ENCODE assay signal across 9 cellular contexts in genomic region chr17:55265434-55266021, GRCh38. TPM values are rescaled to one million over a fixed set of nuclear protein-coding genes. Genes with fewer than 3 reads are reported as not detected.
DNase-seq lines count a peak whose midpoint lies in the region; ATAC-seq, FAIRE-seq and TF ChIP-seq lines count a peak whose summit lies in the region.
"Had no signal": no experiment of that assay in that cellular context is flagged by ENCODE, and none has a peak within 500 bp of the region (broad histone marks: within the 10 kb centered on the region; RNA-seq: fewer than 3 reads in every experiment).

No MANE protein-coding gene starts in this region.

- peak; percentile 38 for ATAC-seq in upper lobe of right lung
- no peak for ATAC-seq in HG03175 (IDR thresholded peaks at IDR 0.05; ENCODE audit: unreplicated experiment)

- peaks cover 6 to 10% of the 10 kb centered on the region in 2 donors for H3K36me3 Mint-ChIP-seq in CD14-positive monocyte

- H3K9me3 ChIP-seq in Peyer's patch (no peaks in the 10 kb centered on the region), mononuclear cell (ENCODE audit: low read depth, low read length) (no peaks in the 10 kb centered on the region), upper lobe of right lung (no peaks in the 10 kb centered on the region)

- H3K27ac Mint-ChIP-seq in CD14-positive monocyte = no peak overlapping the region

- DNase-seq in CD14-positive monocyte (ENCODE audit: low spot score) (no peak), Peyer's patch (peak in 2 of 3 donors; percentile 51 to 59), ecto neural progenitor cell (ENCODE audit: low spot score) (peak; percentile 66), upper lobe of right lung (peak; percentile 72), HTR-8/SVneo (ENCODE audit: insufficient read length, low spot score) (no peak), NCI-H1436 treated with DMSO at 0.1 percent for 48 hours (lab: John Stamatoyannopoulos, UW) (no peak)

- peaks cover 21% of the 10 kb centered on the region for H3K4me1 Mint-ChIP-seq in CD14-positive monocyte

- H3K4me3 Mint-ChIP-seq in CD14-positive monocyte = peak overlapping the region; percentile 74 to 89

- TF ChIP-seq CTCF in CD14-positive monocyte (IDR thresholded peaks at IDR 0.05) (no peak), Peyer's patch (IDR thresholded peaks at IDR 0.05) (no peak), upper lobe of right lung (IDR thresholded peaks at IDR 0.05) (no peak)

- H3K27ac ChIP-seq in Peyer's patch (peak overlapping the region; percentile 38 to 80 (median 58)), upper lobe of right lung (peak overlapping the region; percentile 78)

- H3K27me3 ChIP-seq in Peyer's patch = no peaks in the 10 kb centered on the region
- H3K27me3 ChIP-seq in mononuclear cell (ENCODE audit: insufficient read depth, low read length) = peaks cover 90% of the 10 kb centered on the region
- H3K27me3 ChIP-seq in upper lobe of right lung = peaks cover 30% of the 10 kb centered on the region

- intact Hi-C loops in CD14-positive monocyte (cut with micrococcal nuclease) (no loop called here), upper lobe of right lung (cut with DNase I) (no loop called here)

- peak overlapping the region; percentile 36 to 67 (median 54) for H3K4me3 ChIP-seq in Peyer's patch
- peak overlapping the region; percentile 18 for H3K4me3 ChIP-seq in mononuclear cell (ENCODE audit: low read length)
- peak overlapping the region; percentile 64 for H3K4me3 ChIP-seq in upper lobe of right lung

- FAIRE-seq in HTR-8/SVneo (lab: Jason Lieb, UNC) = no peak
- FAIRE-seq: GM18507 had no signal

- H3K4me1 ChIP-seq in Peyer's patch = peaks cover 0 to 19% (median 0%) of the 10 kb centered on the region in 4 donors
- peaks cover 25% of the 10 kb centered on the region for H3K4me1 ChIP-seq in mononuclear cell (ENCODE audit: insufficient read depth, low read length)
- H3K4me1 ChIP-seq in upper lobe of right lung = peaks cover 14% of the 10 kb centered on the region

- TF ChIP-seq POLR2A in Peyer's patch (IDR thresholded peaks at IDR 0.05) = no peak

- H3K27me3 Mint-ChIP-seq in CD14-positive monocyte (ENCODE audit: low read depth in 3 of 3) = peaks cover 67 to 89% (median 73%) of the 10 kb centered on the region in 3 donors

- H3K9me3 Mint-ChIP-seq in CD14-positive monocyte = peaks cover 0 to 41% (median 32%) of the 10 kb centered on the region in 7 donors

- H3K36me3 ChIP-seq in Peyer's patch = no peaks in the 10 kb centered on the region
- H3K36me3 ChIP-seq in upper lobe of right lung = no peaks in the 10 kb centered on the region

RNA-seq across cellular contexts. Expression of gene HLF, which starts 0.8 kb away (rescaled TPM):
- not detected for polyA plus RNA-seq in CD14-positive monocyte
- total RNA-seq in Peyer's patch (10 to 100 TPM in 1 of 4 donors, 1 to 10 TPM in 3; 2.5 to 10.0 (median 5.4) TPM), mononuclear cell (1.7 TPM), upper lobe of right lung (31.8 TPM)

Comparison
In these comparisons a context has a peak if more than half of its experiments do, and no peak if none do; other contexts are left out.
1. DNase-seq: peak in Peyer's patch (2 of 3), ecto neural progenitor cell (single experiment) and upper lobe of right lung (single experiment); none in CD14-positive monocyte (single experiment), HTR-8/SVneo (single experiment) and NCI-H1436 treated with DMSO at 0.1 percent for 48 hours (single experiment).
2. Peak in every context shown above with its lines, with median percentiles within 50 percentile points of each other: H3K4me3 ChIP-seq.